ENCODE assay signal across 2 cellular contexts in genomic region chr7:134740364-134740763, GRCh38.
TF ChIP-seq lines count a peak whose summit lies in the region.

No MANE protein-coding gene starts in this region.

TF ChIP-seq in WTC11, 78 proteins besides CTCF, POLR2A, EP300 and RAD21 (continued from another document):
- TF ChIP-seq E2F1 (CRISPR knock-in tag; IDR thresholded peaks at IDR 0.05), result no peak
- TF ChIP-seq NR3C1 (CRISPR knock-in tag; conservative IDR thresholded peaks at IDR 0.05; ENCODE audit: low read depth), result no peak
- TF ChIP-seq OVOL2 (CRISPR knock-in tag; IDR thresholded peaks at IDR 0.05; ENCODE audit: borderline replicate concordance), result no peak
- no peak for TF ChIP-seq TEAD4 (CRISPR knock-in tag; IDR thresholded peaks at IDR 0.05)
- no peak for TF ChIP-seq ZNF121 (CRISPR knock-in tag; IDR thresholded peaks at IDR 0.05)
- TF ChIP-seq ESRRA (CRISPR knock-in tag; IDR thresholded peaks at IDR 0.05; ENCODE audit: borderline replicate concordance), result no peak
- no peak for TF ChIP-seq ATF2 (CRISPR knock-in tag; IDR thresholded peaks at IDR 0.05; ENCODE audit: borderline replicate concordance, low read depth)

TF ChIP-seq in SK-N-SH treated with all-trans-retinoic acid at 6 μM for 48 hours, 23 proteins besides CTCF, POLR2A, EP300 and RAD21 (continued from another document):
- no peak for TF ChIP-seq TCF4 (CRISPR knock-in tag; IDR thresholded peaks at IDR 0.05; ENCODE audit: borderline replicate concordance)
- TF ChIP-seq OSR1 (CRISPR knock-in tag; IDR thresholded peaks at IDR 0.05), result no peak
- no peak for TF ChIP-seq PATZ1 (CRISPR knock-in tag; IDR thresholded peaks at IDR 0.05; ENCODE audit: borderline replicate concordance)
- no peak for TF ChIP-seq CSDC2 (CRISPR knock-in tag; IDR thresholded peaks at IDR 0.05)
- TF ChIP-seq ZNF8 (CRISPR knock-in tag; IDR thresholded peaks at IDR 0.05), result no peak
- TF ChIP-seq PPARA (CRISPR knock-in tag; IDR thresholded peaks at IDR 0.05; ENCODE audit: borderline replicate concordance), result no peak
- TF ChIP-seq GLIS3 (CRISPR knock-in tag; IDR thresholded peaks at IDR 0.05), result no peak
TF ChIP-seq in SK-N-SH treated with all-trans-retinoic acid at 6 μM for 48 hours: peak in this region for 0.
